Comparison of ENCODE assay signal across 22 cellular contexts in the genomic region with DNA sequence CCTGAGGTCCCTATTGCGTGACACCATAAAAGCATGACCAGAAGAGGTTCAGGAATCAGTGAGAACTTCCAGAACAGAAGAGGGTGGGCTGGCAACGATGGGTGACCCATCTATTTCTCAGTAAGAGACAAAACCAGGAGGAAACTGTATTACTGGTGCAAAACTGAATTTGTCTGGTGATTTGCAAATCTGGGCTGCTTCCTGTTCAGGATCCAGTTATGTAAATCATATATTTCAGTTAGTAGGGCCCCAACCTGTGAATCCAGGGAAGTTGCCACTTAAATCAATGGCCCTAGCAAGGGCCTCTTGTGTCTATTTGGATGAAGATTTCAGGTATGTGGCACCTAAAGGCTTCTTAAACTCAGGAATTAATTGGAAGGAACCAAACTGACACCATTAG.
"Had no signal": no experiment of that assay in that cellular context is flagged by ENCODE, and none has a peak within 500 bp of the region (broad histone marks: within the 10 kb centered on the region; RNA-seq: fewer than 3 reads in every experiment).

No MANE protein-coding gene starts in this region.

- H3K27ac ChIP-seq: esophagus squamous epithelium, gastroesophageal sphincter, hepatocyte, left ventricle myocardium inferior, lower lobe of right lung, parathyroid adenoma, prostate gland, right lobe of liver, testis, tibial nerve, upper lobe of right lung, vagina had no signal

- H3K9ac ChIP-seq: parathyroid adenoma had no signal

- H3K27ac Mint-ChIP-seq: nephron; stimulated activated naive CD8-positive, alpha-beta T cell treated with anti-CD3 and anti-CD28 coated beads, Interleukin-15, amount 100 ng/mL, for 72 hours had no signal

- H3K27me3 ChIP-seq: esophagus squamous epithelium, hepatocyte, right lobe of liver, testis, tibial nerve, upper lobe of right lung, vagina had no signal

- H3K9me3 ChIP-seq: esophagus squamous epithelium, gastroesophageal sphincter, left ventricle myocardium inferior, lower lobe of right lung, prostate gland, right lobe of liver, testis, tibial nerve, upper lobe of right lung, vagina had no signal

- H3K4me1 ChIP-seq: esophagus squamous epithelium, gastroesophageal sphincter, left ventricle myocardium inferior, lower lobe of right lung, parathyroid adenoma, prostate gland, right lobe of liver, testis, tibial nerve, upper lobe of right lung, vagina had no signal

- H3K36me3 Mint-ChIP-seq: stimulated activated effector memory CD8-positive, alpha-beta T cell treated with anti-CD3 and anti-CD28 coated beads, Interleukin-12 subunit alpha, Interleukin-12 subunit beta, amount 100 ng/mL, for 72 hours had no signal

- H3K27me3 Mint-ChIP-seq: stimulated activated naive CD8-positive, alpha-beta T cell treated with anti-CD3 and anti-CD28 coated beads, Interleukin-15, amount 100 ng/mL, for 72 hours had no signal

- H3K9me3 Mint-ChIP-seq: nephron; stimulated activated effector memory CD8-positive, alpha-beta T cell treated with anti-CD3 and anti-CD28 coated beads, Interleukin-12 subunit alpha, Interleukin-12 subunit beta, amount 100 ng/mL, for 72 hours; stimulated activated naive CD8-positive, alpha-beta T cell treated with anti-CD3 and anti-CD28 coated beads, Interleukin-15, amount 100 ng/mL, for 72 hours had no signal

- H2AFZ ChIP-seq: hepatocyte, parathyroid adenoma had no signal

- DNase-seq: esophagus squamous epithelium; foreskin fibroblast; kidney; left cardiac atrium; left ventricle myocardium inferior; lower lobe of right lung; mesenchymal stem cell; midbrain; right lobe of liver; stimulated activated CD4-positive, alpha-beta T cell treated with anti-CD3 and anti-CD28 coated beads, Interleukin-4, amount 100 ng/mL, for 1 hour; stimulated activated CD8-positive, alpha-beta memory T cell treated with anti-CD3 and anti-CD28 coated beads, Interleukin-4, amount 100 ng/mL, for 48 hours; stimulated activated naive CD8-positive, alpha-beta T cell treated with anti-CD3 and anti-CD28 coated beads, Interleukin-15, amount 100 ng/mL, for 72 hours; testis; upper lobe of right lung had no signal

- ATAC-seq: gastroesophageal sphincter; left cardiac atrium; lower lobe of right lung; right lobe of liver; stimulated activated effector memory CD8-positive, alpha-beta T cell treated with anti-CD3 and anti-CD28 coated beads, Interleukin-12 subunit alpha, Interleukin-12 subunit beta, amount 100 ng/mL, for 72 hours; stimulated activated naive CD8-positive, alpha-beta T cell treated with anti-CD3 and anti-CD28 coated beads, Interleukin-15, amount 100 ng/mL, for 72 hours; upper lobe of right lung had no signal

- H3K36me3 ChIP-seq: esophagus squamous epithelium, gastroesophageal sphincter, left ventricle myocardium inferior, lower lobe of right lung, prostate gland, right lobe of liver, tibial nerve, upper lobe of right lung, vagina had no signal

- H3K79me2 ChIP-seq: hepatocyte, parathyroid adenoma had no signal

- FAIRE-seq: kidney had no signal

- H3K4me1 Mint-ChIP-seq: nephron; stimulated activated effector memory CD8-positive, alpha-beta T cell treated with anti-CD3 and anti-CD28 coated beads, Interleukin-12 subunit alpha, Interleukin-12 subunit beta, amount 100 ng/mL, for 72 hours had no signal

- H3K4me3 ChIP-seq: esophagus squamous epithelium, gastroesophageal sphincter, hepatocyte, left ventricle myocardium inferior, lower lobe of right lung, prostate gland, right lobe of liver, testis, tibial nerve, upper lobe of right lung, vagina had no signal

- H3K4me3 Mint-ChIP-seq: nephron; stimulated activated effector memory CD8-positive, alpha-beta T cell treated with anti-CD3 and anti-CD28 coated beads, Interleukin-12 subunit alpha, Interleukin-12 subunit beta, amount 100 ng/mL, for 72 hours; stimulated activated naive CD8-positive, alpha-beta T cell treated with anti-CD3 and anti-CD28 coated beads, Interleukin-15, amount 100 ng/mL, for 72 hours had no signal

- H3K4me2 ChIP-seq: hepatocyte had no signal
